In genomic region chr20:36777576-36777975, GRCh38 we compare ENCODE assay signal across 19 cellular contexts.
"Had no signal": no experiment of that assay in that cellular context is flagged by ENCODE, and none has a peak within 500 bp of the region (broad histone marks: within the 10 kb centered on the region; RNA-seq: fewer than 3 reads in every experiment).

No MANE protein-coding gene starts in this region.

- ATAC-seq: activated CD8-positive, alpha-beta T cell treated with anti-CD3 and anti-CD28 coated beads, Interleukin-2, amount 10 ng/mL, durations not matched to agents 7 days and 5 days; activated naive CD4-positive, alpha-beta T cell treated with anti-CD3 and anti-CD28 coated beads, Interleukin-2, amount 50 U/mL, for 72 hours; body of pancreas; heart left ventricle; left cardiac atrium; lower lobe of right lung; stimulated activated memory B cell treated with anti-CD40 and anti-IgM and Interleukin-4, amounts not matched to agents 10 μg/mL and 1 μg/mL and 100 μg/mL, for 72 hours; WTC11 had no signal

- H3K27me3 ChIP-seq: body of pancreas, heart left ventricle, neutrophil, thyroid gland had no signal

- DNase-seq: activated CD4-positive, alpha-beta T cell treated with anti-CD3 and anti-CD28 coated beads, Interleukin-2, amount 10 ng/mL, durations not matched to agents 24 days and 14 days; activated CD8-positive, alpha-beta memory T cell treated with anti-CD3 and anti-CD28 coated beads, Interleukin-2, amount 50 U/mL, for 4 hours; activated CD8-positive, alpha-beta T cell treated with anti-CD3 and anti-CD28 coated beads, Interleukin-2, amount 10 ng/mL, durations not matched to agents 7 days and 5 days; activated gamma-delta T cell; activated T-cell treated with anti-CD3 and anti-CD28 coated beads, Interleukin-2, amount 50 U/mL, for 48 hours; amygdala; body of pancreas; heart left ventricle; left cardiac atrium; lower lobe of right lung; midbrain; naive B cell; retina; stimulated activated CD4-positive, alpha-beta T cell treated with anti-CD3 and anti-CD28 coated beads, Interleukin-2, amount 100 ng/mL, for 48 hours; thyroid gland had no signal

- H3K4me3 ChIP-seq: body of pancreas, heart left ventricle, lower lobe of right lung, thyroid gland had no signal

- H3K9me3 ChIP-seq: body of pancreas, heart left ventricle, lower lobe of right lung, neutrophil, thyroid gland had no signal

- H3K27ac ChIP-seq: body of pancreas, lower lobe of right lung, neutrophil had no signal

- H3K36me3 ChIP-seq: lower lobe of right lung, neutrophil had no signal
